8 cellular contexts compared by ENCODE assay signal in the genomic region with DNA sequence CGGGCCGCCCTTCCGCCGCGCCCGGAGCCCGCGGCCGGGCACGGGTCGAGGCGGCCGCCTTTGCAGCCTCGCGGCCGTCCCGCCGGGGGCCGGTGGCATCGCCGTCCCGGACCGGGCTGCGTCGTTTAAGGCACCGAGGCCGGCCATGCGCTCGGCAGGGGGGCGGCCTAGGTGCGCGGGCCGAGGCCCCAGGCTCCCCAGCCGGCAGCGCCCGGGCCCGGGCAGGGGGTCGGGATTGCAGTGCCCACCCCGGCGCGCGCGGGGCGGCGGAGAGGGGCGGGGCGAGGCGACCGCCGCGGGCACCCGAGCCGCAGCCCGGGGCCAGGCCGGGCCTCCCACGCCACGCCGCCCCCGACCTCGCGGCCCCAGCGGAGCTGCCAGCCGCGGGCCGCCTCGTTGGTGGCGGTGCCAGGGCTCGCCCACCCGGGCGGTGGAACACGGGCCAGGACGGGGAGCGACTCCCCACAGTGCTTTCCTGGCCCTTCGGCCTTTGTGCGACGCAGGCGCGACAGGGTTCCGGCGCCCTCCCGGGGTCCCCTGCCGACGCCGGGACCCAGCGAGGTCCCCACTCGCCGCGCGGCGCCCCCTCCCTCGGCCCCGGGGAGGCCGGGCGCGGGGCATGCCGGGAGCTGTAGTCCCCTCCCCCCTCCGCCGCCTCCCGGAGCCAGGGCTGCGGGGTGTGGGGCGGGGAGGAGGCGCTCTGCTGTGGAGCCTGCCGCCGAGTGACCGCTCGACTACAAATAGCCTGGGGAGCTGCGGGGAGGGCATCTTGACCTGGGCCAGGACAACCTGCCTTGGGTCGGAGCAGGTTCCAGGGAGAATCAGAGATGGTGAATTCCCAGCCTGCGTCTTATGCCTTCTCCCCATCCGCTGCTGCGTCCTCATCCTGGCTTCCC. TPM values are rescaled to one million over a fixed set of nuclear protein-coding genes. Genes with fewer than 3 reads are reported as not detected.
DNase-seq lines count a peak whose midpoint lies in the region; ATAC-seq and TF ChIP-seq lines count a peak whose summit lies in the region.

No MANE protein-coding gene starts in this region.

- intact Hi-C loops in sciatic nerve (cut with DNase I): no loop called here

- H3K27ac ChIP-seq in KOPT-K1 (ENCODE audit: low read depth, low read length, poor library complexity, severe bottlenecking): peak overlapping the region; percentile 64

- peak overlapping the region; percentile 92 for H3K4me3 ChIP-seq in GM06990 (replicated peaks; ENCODE audit: low read depth, low read length)
- H3K4me3 ChIP-seq in astrocyte of the cerebellum (ENCODE audit: low read depth, low read length): peak overlapping the region; percentile 62

- DNase-seq in GM06990 (ENCODE audit: extremely low read depth, insufficient read length) (peak; percentile 74), T-helper 2 cell (peak; percentile 58 to 81 (median 59)), astrocyte of the cerebellum (ENCODE audit: low read depth) (no peak), hypothalamus (lab: John Stamatoyannopoulos, UW) (peak in 50 of 51 donors; percentile 38 to 90 (median 74)), sciatic nerve (ENCODE audit: low spot score) (peak; percentile 87), amniotic stem cell (lab: John Stamatoyannopoulos, UW) (no peak)

- peaks cover 8% of the 10 kb centered on the region for H3K36me3 ChIP-seq in GM06990 (ENCODE audit: control insufficient read depth, insufficient read depth, low read length)
- peaks cover 46% of the 10 kb centered on the region for H3K36me3 ChIP-seq in KOPT-K1 (ENCODE audit: insufficient read depth, low read length)

- no peaks in the 10 kb centered on the region for H3K27me3 ChIP-seq in GM06990 (replicated peaks; ENCODE audit: control insufficient read depth, insufficient read depth, low read length)

- no peaks in the 10 kb centered on the region for H3K9me3 ChIP-seq in KOPT-K1 (ENCODE audit: insufficient read depth, low read length, poor library complexity, severe bottlenecking)

- ATAC-seq in GM21737 (IDR thresholded peaks at IDR 0.05; ENCODE audit: unreplicated experiment) (peak; percentile 59), sciatic nerve (peak; percentile 86)

- no peak for TF ChIP-seq CTCF in GM06990 (IDR thresholded peaks at IDR 0.05; ENCODE audit: insufficient read depth, low read length, poor library complexity, severe bottlenecking)
- no peak for TF ChIP-seq CTCF in astrocyte of the cerebellum (IDR thresholded peaks at IDR 0.05; ENCODE audit: low read depth, low read length, missing control alignments)

- in situ Hi-C loops in astrocyte of the cerebellum (cut with HindIII; ENCODE audit: low sequenced_read_pairs): no loop called here

RNA-seq across cellular contexts. Expression of gene FKBP4, which starts 0.8 kb away (rescaled TPM):
- total RNA-seq in sciatic nerve: 63.9 TPM

RNA-seq across cellular contexts. Expression of gene ITFG2, which starts 16.9 kb away (rescaled TPM):
- 47.8 TPM for total RNA-seq in sciatic nerve

RNA-seq across cellular contexts. Expression of gene NRIP2, which starts 39.3 kb away (rescaled TPM):
- total RNA-seq in sciatic nerve: 73.4 TPM

Comparison
In these comparisons a context has a peak if more than half of its experiments do, and no peak if none do; other contexts are left out.
1. DNase-seq: peak in GM06990 (single experiment), T-helper 2 cell (5 of 5), hypothalamus (50 of 51) and sciatic nerve (single experiment); none in astrocyte of the cerebellum (single experiment) and amniotic stem cell (single experiment).